ENCODE assay signal across 1 cellular context in the genomic region with DNA sequence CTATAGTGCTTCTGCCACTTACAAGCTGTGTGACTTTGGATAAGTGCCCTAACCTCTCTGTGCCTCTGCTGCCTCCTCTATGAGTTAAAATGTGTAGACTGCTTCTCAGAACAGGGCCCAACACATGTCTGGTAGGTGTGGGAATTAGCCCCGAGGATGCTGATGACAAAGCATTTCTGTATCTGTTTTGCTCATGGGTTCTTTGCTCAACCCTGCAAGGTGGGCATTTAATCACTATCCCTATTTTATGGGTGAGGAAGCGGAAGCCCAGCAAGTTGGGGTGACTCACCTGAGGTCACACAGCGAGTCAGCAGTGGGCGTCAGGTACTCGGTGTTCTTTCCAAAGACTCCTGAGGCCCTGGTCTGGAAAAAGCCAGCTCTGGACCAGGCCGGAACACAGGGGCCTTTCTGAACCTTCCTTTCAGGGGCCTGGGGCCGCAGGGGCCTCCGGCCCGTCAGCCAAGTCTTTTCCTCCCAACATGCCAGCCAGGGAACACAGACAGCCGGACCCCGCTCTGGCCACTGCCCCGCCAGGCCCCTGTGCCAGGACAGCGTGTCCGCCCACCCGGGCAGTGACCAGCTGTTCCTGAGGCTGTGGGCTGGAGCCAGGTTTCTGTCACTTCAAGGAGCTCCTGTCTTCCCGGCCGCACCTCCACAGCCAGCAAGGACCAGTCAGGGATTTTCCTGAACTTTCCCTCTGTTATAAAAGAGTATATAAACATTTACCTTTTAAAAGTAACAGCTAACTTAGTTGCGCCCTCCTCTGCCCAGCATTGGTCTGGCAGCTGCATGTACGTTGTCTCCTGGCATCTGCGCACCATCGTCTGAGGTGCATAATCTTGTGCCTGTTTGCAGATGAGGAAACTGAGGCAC.
TF ChIP-seq lines count a peak whose summit lies in the region.

No MANE protein-coding gene starts in this region.

TF ChIP-seq in IMR-90, 13 proteins besides CTCF, POLR2A, EP300 and RAD21 (continued from another document):
- peak; percentile 48; the same call in 1 of the 2 replicates for TF ChIP-seq SMC3 (IDR thresholded peaks at IDR 0.05; ENCODE audit: low read depth, low read length)
